Comparison of ENCODE assay signal across 20 cellular contexts in genomic region chr3:107028626-107029025, GRCh38.
"Had no signal": no experiment of that assay in that cellular context is flagged by ENCODE, and none has a peak within 500 bp of the region (broad histone marks: within the 10 kb centered on the region; RNA-seq: fewer than 3 reads in every experiment).

No MANE protein-coding gene starts in this region.

- H3K27ac ChIP-seq: coronary artery, heart right ventricle, left ventricle myocardium inferior, lower lobe of right lung, parathyroid adenoma, psoas muscle, right lobe of liver, spleen, thoracic aorta, transverse colon had no signal

- DNase-seq: effector memory CD4-positive, alpha-beta T cell; heart right ventricle; islet precursor cell; left cardiac atrium; left ventricle myocardium inferior; lower lobe of right lung; mesenchymal stem cell; nephron progenitor cell; psoas muscle; retina; right lobe of liver; spleen; stimulated activated CD4-positive, alpha-beta T cell treated with anti-CD3 and anti-CD28 coated beads, Interleukin-15, amount 100 ng/mL, for 24 hours; stimulated activated CD4-positive, alpha-beta T cell treated with anti-CD3 and anti-CD28 coated beads, Interleukin-1b, Interleukin-23, amount 100 ng/mL, for 48 hours; stimulated activated CD4-positive, alpha-beta T cell treated with anti-CD3 and anti-CD28 coated beads, Interleukin-4, amount 100 ng/mL, for 24 hours; transverse colon had no signal

- FAIRE-seq: endometrium had no signal
